In the genomic region with DNA sequence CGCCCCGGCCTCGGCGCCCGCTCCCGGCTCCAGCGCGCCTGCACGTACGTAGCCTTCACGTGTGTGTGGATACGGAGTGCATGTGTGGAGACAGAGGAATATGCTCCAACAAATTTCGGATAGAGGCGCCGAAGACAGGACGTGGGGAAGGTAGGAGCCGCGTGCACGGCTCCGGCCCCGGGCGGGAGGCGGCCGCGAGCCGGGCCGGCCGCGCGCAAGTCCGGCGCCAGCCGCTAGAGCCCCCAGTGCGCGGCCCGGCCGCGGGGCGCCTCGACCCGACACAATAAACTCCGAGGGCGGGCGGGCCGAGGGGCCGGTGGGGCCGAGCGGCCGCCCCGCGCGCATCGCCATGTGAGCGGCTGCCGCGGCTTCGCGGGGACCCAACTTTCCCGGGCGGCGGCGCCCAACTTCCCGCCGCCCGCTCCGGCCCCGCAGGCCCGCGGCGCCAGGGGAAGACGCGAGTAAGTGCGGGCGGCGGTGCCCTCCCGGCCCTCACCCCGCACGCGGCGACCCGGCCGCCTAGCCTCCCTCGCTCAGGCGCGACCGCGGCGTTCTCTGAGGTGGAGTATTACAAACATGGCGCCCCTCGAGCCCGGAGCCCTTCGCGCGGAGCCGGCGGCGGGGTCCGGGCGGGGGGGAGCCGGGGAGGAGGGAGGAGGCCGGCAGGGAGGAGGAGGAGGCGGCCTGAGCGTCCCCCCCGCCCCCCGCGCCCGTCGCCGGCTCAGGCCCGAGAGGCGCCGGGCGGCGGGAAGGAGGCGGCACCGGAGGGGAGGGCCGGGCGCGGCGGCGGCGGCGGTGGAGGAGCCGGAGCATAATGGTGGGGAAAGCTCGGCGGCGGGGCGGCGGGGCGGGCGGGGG, we compare ENCODE assay signal across 8 cellular contexts. TPM values are rescaled to one million over a fixed set of nuclear protein-coding genes. Genes with fewer than 3 reads are reported as not detected.
DNase-seq lines count a peak whose midpoint lies in the region; ATAC-seq and TF ChIP-seq lines count a peak whose summit lies in the region.

A gene (plus strand): TSS at position 713 of the 858 bp plus-strand sequence. CDS start 44,558 bp downstream, outside the sequence.

- H3K4me1 Mint-ChIP-seq in activated T-helper 2 cell treated with anti-CD3 and anti-CD28 coated beads, Interferon-gamma antibody, Interleukin-2, Interleukin-4, amounts not matched to agents 10 μg/mL and 5 μg/mL and 100 μg/mL, durations not matched to agents 14 hours and 24 hours and 36 hours (ENCODE audit: low read depth): peaks cover 23% of the 10 kb centered on the region
- peaks cover 40% of the 10 kb centered on the region for H3K4me1 Mint-ChIP-seq in nephron progenitor cell

- no peaks in the 10 kb centered on the region for H4K20me1 ChIP-seq in OCI-LY1 (ENCODE audit: insufficient read depth, low read length)

- H3K9ac ChIP-seq in OCI-LY1 (ENCODE audit: low read length): peak within 1 kb of the TSS; percentile 59; the same call in 1 of the 2 replicates

- peak; percentile 43 for ATAC-seq in HG02884 (IDR thresholded peaks at IDR 0.05; ENCODE audit: unreplicated experiment)

- peak within 1 kb of the TSS; percentile 81 for H3K27ac Mint-ChIP-seq in activated T-helper 2 cell treated with anti-CD3 and anti-CD28 coated beads, Interferon-gamma antibody, Interleukin-2, Interleukin-4, amounts not matched to agents 10 μg/mL and 5 μg/mL and 100 μg/mL, durations not matched to agents 14 hours and 24 hours and 36 hours
- peak within 1 kb of the TSS; percentile 61 for H3K27ac Mint-ChIP-seq in nephron progenitor cell

- H3K4me1 ChIP-seq in OCI-LY1 (ENCODE audit: insufficient read depth, low read length, severe bottlenecking) (peaks cover 14% of the 10 kb centered on the region), stomach (peaks cover 3 to 54% (median 41%) of the 10 kb centered on the region in 4 donors)

- TF ChIP-seq POLR2A in stomach (IDR thresholded peaks at IDR 0.05): no peak

- H3F3A ChIP-seq in OCI-LY1 (ENCODE audit: insufficient read depth, low read length): no peaks in the 10 kb centered on the region

- H3K4me3 ChIP-seq in OCI-LY1 (ENCODE audit: low read depth, low read length, poor library complexity, severe bottlenecking) (peak within 1 kb of the TSS; percentile 66), stomach (peak within 1 kb of the TSS; percentile 72 to 82 (median 73))

- H3K79me2 ChIP-seq in OCI-LY1 (ENCODE audit: insufficient read depth, low read length): no peaks in the 10 kb centered on the region

- H3K36me3 Mint-ChIP-seq in activated T-helper 2 cell treated with anti-CD3 and anti-CD28 coated beads, Interferon-gamma antibody, Interleukin-2, Interleukin-4, amounts not matched to agents 10 μg/mL and 5 μg/mL and 100 μg/mL, durations not matched to agents 14 hours and 24 hours and 36 hours (ENCODE audit: low read depth): no peaks in the 10 kb centered on the region
- H3K36me3 Mint-ChIP-seq in nephron progenitor cell (ENCODE audit: low read depth): no peaks in the 10 kb centered on the region

- WGBS in stomach, 5 donors: 0 to 1% (median 1%) methylated on average over 22 to 122 of the region's 131 CpGs

- no peaks in the 10 kb centered on the region for H3K9me3 Mint-ChIP-seq in activated T-helper 2 cell treated with anti-CD3 and anti-CD28 coated beads, Interferon-gamma antibody, Interleukin-2, Interleukin-4, amounts not matched to agents 10 μg/mL and 5 μg/mL and 100 μg/mL, durations not matched to agents 14 hours and 24 hours and 36 hours
- H3K9me3 Mint-ChIP-seq in nephron progenitor cell: no peaks in the 10 kb centered on the region

- H3K9me3 ChIP-seq in OCI-LY1 (ENCODE audit: low read length): no peaks in the 10 kb centered on the region
- no peaks in the 10 kb centered on the region for H3K9me3 ChIP-seq in stomach

- H3K4me3 Mint-ChIP-seq in activated T-helper 2 cell treated with anti-CD3 and anti-CD28 coated beads, Interferon-gamma antibody, Interleukin-2, Interleukin-4, amounts not matched to agents 10 μg/mL and 5 μg/mL and 100 μg/mL, durations not matched to agents 14 hours and 24 hours and 36 hours (ENCODE audit: low read depth): peak within 1 kb of the TSS; percentile 90
- H3K4me3 Mint-ChIP-seq in nephron progenitor cell: peak within 1 kb of the TSS; percentile 89

- H3K9me2 ChIP-seq in OCI-LY1 (ENCODE audit: low read depth, low read length): no peaks in the 10 kb centered on the region

- intact Hi-C loops in activated T-helper 2 cell treated with anti-CD3 and anti-CD28 coated beads, Interferon-gamma antibody, Interleukin-2, Interleukin-4, amounts not matched to agents 10 μg/mL and 5 μg/mL and 100 μg/mL, durations not matched to agents 14 hours and 24 hours and 36 hours (cut with micrococcal nuclease): loop anchor here (5.0 kb wide), 1 partner anchor 92 kb away; no protein-coding TSS in a partner anchor
- intact Hi-C loops in stomach (cut with DNase I; ENCODE audit: low total_unique reads): no loop called here

- H3K27me3 Mint-ChIP-seq in activated T-helper 2 cell treated with anti-CD3 and anti-CD28 coated beads, Interferon-gamma antibody, Interleukin-2, Interleukin-4, amounts not matched to agents 10 μg/mL and 5 μg/mL and 100 μg/mL, durations not matched to agents 14 hours and 24 hours and 36 hours (ENCODE audit: low read depth): peaks cover 5% of the 10 kb centered on the region
- peaks cover 10% of the 10 kb centered on the region for H3K27me3 Mint-ChIP-seq in nephron progenitor cell (ENCODE audit: low read depth, poor library complexity)

- H3K27ac ChIP-seq in OCI-LY1 (ENCODE audit: low read depth, low read length, poor library complexity, severe bottlenecking) (no peak within 1 kb of the TSS), stomach (peak within 1 kb of the TSS; percentile 95 to 99 (median 96))

- no peaks in the 10 kb centered on the region for H3K36me3 ChIP-seq in OCI-LY1 (ENCODE audit: insufficient read depth, low read length)
- no peaks in the 10 kb centered on the region for H3K36me3 ChIP-seq in stomach

- TF ChIP-seq CTCF in OCI-LY1 (IDR thresholded peaks at IDR 0.05; ENCODE audit: low read length) (no peak), nephron progenitor cell (IDR thresholded peaks at IDR 0.05) (no peak), stomach (IDR thresholded peaks at IDR 0.05) (peak in 1 of 7 experiments; percentile 29)

- peak within 1 kb of the TSS; percentile 66 for H3K4me2 ChIP-seq in OCI-LY1 (ENCODE audit: low read length)

- H3K27me3 ChIP-seq in OCI-LY1 (ENCODE audit: insufficient read depth, low read length) (peaks cover 18% of the 10 kb centered on the region), stomach (no peaks in the 10 kb centered on the region)

- H2AFZ ChIP-seq in OCI-LY1 (ENCODE audit: low read length): no peak within 1 kb of the TSS

- TF ChIP-seq EP300 in stomach (IDR thresholded peaks at IDR 0.05): no peak

- peak; percentile 36 for DNase-seq in NK-92 treated with Interleukin-12 subunit alpha and Interleukin-12 subunit beta, amount 100 ng/mL, for 24 hours (lab: John Stamatoyannopoulos, UW)
- no peak for DNase-seq in NK-92 (lab: John Stamatoyannopoulos, UW; ENCODE audit: unreplicated experiment)
- peak; percentile 54 for DNase-seq in activated T-helper 2 cell treated with anti-CD3 and anti-CD28 coated beads, Interferon-gamma antibody, Interleukin-2, Interleukin-4, amounts not matched to agents 10 μg/mL and 5 μg/mL and 100 μg/mL, durations not matched to agents 14 hours and 24 hours and 36 hours (ENCODE audit: low spot score)
- DNase-seq in fibroblast of peridontal ligament (ENCODE audit: extremely low read depth): peak; percentile 40
- peak; percentile 75 for DNase-seq in nephron progenitor cell
- peak; percentile 67 for DNase-seq in stomach

RNA-seq across cellular contexts. Expression of the gene that starts here (rescaled TPM):
- total RNA-seq in activated T-helper 2 cell treated with anti-CD3 and anti-CD28 coated beads, Interferon-gamma antibody, Interleukin-2, Interleukin-4, amounts not matched to agents 10 μg/mL and 5 μg/mL and 100 μg/mL, durations not matched to agents 14 hours and 24 hours and 36 hours: 28.3 and 30.6 TPM in 2 replicates
- 100 to 1,000 TPM in 2 of 5 donors, 10 to 100 TPM in 3; 11.9 to 288 (median 88.1) TPM for total RNA-seq in stomach
- polyA plus RNA-seq in stomach: 10 to 100 TPM; 26.6 to 45.5 (median 34.0) TPM
